ENCODE assay signal across 22 cellular contexts in the genomic region with DNA sequence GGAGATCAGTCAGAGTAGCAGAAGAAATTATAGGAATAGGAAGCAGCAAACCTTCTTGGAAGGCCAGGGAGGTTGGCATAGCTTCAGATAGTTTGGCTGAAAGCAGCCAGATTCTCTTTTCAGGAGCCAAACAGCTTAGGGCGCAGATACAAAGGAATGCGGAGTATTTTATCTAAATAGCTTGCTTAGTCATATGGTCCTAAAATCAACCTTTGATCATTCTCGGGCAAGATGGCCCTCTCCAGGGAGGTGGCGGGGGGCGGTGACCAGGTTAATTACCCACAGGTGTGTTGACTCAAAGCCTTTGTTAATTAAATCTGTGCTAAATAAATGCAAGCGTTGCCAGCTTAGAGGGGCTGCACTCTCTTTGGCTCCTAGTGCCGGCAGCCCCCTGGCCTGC. TPM values are rescaled to one million over a fixed set of nuclear protein-coding genes. Genes with fewer than 3 reads are reported as not detected.
DNase-seq lines count a peak whose midpoint lies in the region; ATAC-seq and TF ChIP-seq lines count a peak whose summit lies in the region.
"Had no signal": no experiment of that assay in that cellular context is flagged by ENCODE, and none has a peak within 500 bp of the region (broad histone marks: within the 10 kb centered on the region; RNA-seq: fewer than 3 reads in every experiment).

No MANE protein-coding gene starts in this region.

- H3K9ac ChIP-seq in iPS-15b (ENCODE audit: low read depth, low read length): no peak overlapping the region
- no peak overlapping the region for H3K9ac ChIP-seq in trophoblast cell (ENCODE audit: low read length)

- no peaks in the 10 kb centered on the region for H3K27me3 Mint-ChIP-seq in endothelial cell (ENCODE audit: unreplicated experiment)

- H3K27ac Mint-ChIP-seq in endothelial cell (ENCODE audit: unreplicated experiment): no peak overlapping the region
- H3K27ac Mint-ChIP-seq: B cell; CD4-positive, alpha-beta T cell had no signal

- H3K27me3 ChIP-seq in H7 (ENCODE audit: control insufficient read depth, insufficient read depth, low read length) (no peaks in the 10 kb centered on the region), iPS-15b (ENCODE audit: control insufficient read depth, insufficient read depth, low read length) (no peaks in the 10 kb centered on the region), trophoblast cell (ENCODE audit: insufficient read depth, low read length) (no peaks in the 10 kb centered on the region)

- H3K14ac ChIP-seq in trophoblast cell (ENCODE audit: low read length): no peak overlapping the region

- no peak overlapping the region for H3K18ac ChIP-seq in trophoblast cell (ENCODE audit: low read length)

- TF ChIP-seq CTCF in endothelial cell (IDR thresholded peaks at IDR 0.05; ENCODE audit: unreplicated experiment): no peak

- peaks cover 3% of the 10 kb centered on the region for H3K4me1 ChIP-seq in iPS-15b (ENCODE audit: control insufficient read depth, insufficient read depth, low read length)
- H3K4me1 ChIP-seq in trophoblast cell (ENCODE audit: control insufficient read depth in 1 of 2, insufficient read depth in 2 of 2, low read length in 2 of 2): peaks cover 0 to 6% of the 10 kb centered on the region in 2 experiments

- peak overlapping the region; percentile 33 for H3K27ac ChIP-seq in trophoblast cell (ENCODE audit: low read depth, low read length)
- H3K27ac ChIP-seq: PC-9 had no signal

- H4K12ac ChIP-seq in trophoblast cell (ENCODE audit: low read depth, low read length): no peak overlapping the region

- H3K4me3 ChIP-seq in H7 (ENCODE audit: insufficient read depth, low read depth, low read length): no peak overlapping the region; the same call in 1 of the 2 replicates
- H3K4me3 ChIP-seq in iPS-15b (ENCODE audit: low read depth, low read length): peak overlapping the region; percentile 30
- H3K4me3 ChIP-seq in trophoblast cell (ENCODE audit: low read depth, low read length): no peak overlapping the region
- H3K4me3 ChIP-seq: PC-9 had no signal

- DNase-seq in H7 (peak; percentile 60), NCI-H226 (peak; percentile 72), trophoblast cell (peak; percentile 18 to 74), endothelial cell (ENCODE audit: low spot score) (no peak), NCI-H2107 (lab: John Stamatoyannopoulos, UW) (no peak)
- no peak for DNase-seq in activated naive CD4-positive, alpha-beta T cell treated with anti-CD3 and anti-CD28 coated beads, Interleukin-2, amount 50 U/mL, for 16 hours
- DNase-seq: ACHN; CD4-positive, alpha-beta T cell; DMS79 treated with DMSO at 0.1 percent for 48 hours; KBM-7; NCI-H1105; NCI-H1694 treated with DMSO at 0.1 percent for 48 hours; NCI-H446; PC-9 had no signal

- H2BK12ac ChIP-seq in trophoblast cell (ENCODE audit: low read length): no peak overlapping the region

- no peak overlapping the region for H3K23ac ChIP-seq in trophoblast cell (ENCODE audit: low read length)

- no peak overlapping the region for H2AK5ac ChIP-seq in trophoblast cell (ENCODE audit: low read length)

- H2BK120ac ChIP-seq in trophoblast cell (ENCODE audit: insufficient read depth, low read length, poor library complexity): no peak overlapping the region

- H3K4ac ChIP-seq in trophoblast cell (ENCODE audit: low read depth, low read length): no peak overlapping the region

- no peaks in the 10 kb centered on the region for H3K36me3 Mint-ChIP-seq in endothelial cell (ENCODE audit: low read depth, unreplicated experiment)

- H3K4me1 Mint-ChIP-seq in endothelial cell (ENCODE audit: unreplicated experiment): no peaks in the 10 kb centered on the region
- H3K4me1 Mint-ChIP-seq: B cell had no signal

- no peaks in the 10 kb centered on the region for H3K9me3 ChIP-seq in iPS-15b (ENCODE audit: control insufficient read depth, insufficient read depth, low read length)
- no peaks in the 10 kb centered on the region for H3K9me3 ChIP-seq in trophoblast cell (ENCODE audit: insufficient read depth, low read depth, low read length)

- no peak for ATAC-seq in GM19351 (IDR thresholded peaks at IDR 0.05; ENCODE audit: unreplicated experiment)
- ATAC-seq: Right ventricle myocardium inferior, SK-N-SH treated with all-trans-retinoic acid at 6 μM for 48 hours had no signal

- peak overlapping the region; percentile 50 for H2BK5ac ChIP-seq in trophoblast cell (ENCODE audit: low read depth, low read length, poor library complexity)

- H3K36me3 ChIP-seq in H7 (replicated peaks; ENCODE audit: control insufficient read depth, insufficient read depth, low read length): no peaks in the 10 kb centered on the region
- no peaks in the 10 kb centered on the region for H3K36me3 ChIP-seq in iPS-15b (ENCODE audit: control insufficient read depth, insufficient read depth, low read length)
- H3K36me3 ChIP-seq in trophoblast cell (ENCODE audit: control insufficient read depth in 1 of 2, insufficient read depth in 2 of 2, low read length in 2 of 2): no peaks in the 10 kb centered on the region

- H4K8ac ChIP-seq in trophoblast cell (ENCODE audit: low read depth, low read length): no peak overlapping the region

- H4K91ac ChIP-seq in trophoblast cell (ENCODE audit: low read depth, low read length): peak overlapping the region; percentile 38

- no peaks in the 10 kb centered on the region for H3K9me3 Mint-ChIP-seq in endothelial cell (ENCODE audit: unreplicated experiment)
- H3K9me3 Mint-ChIP-seq: CD4-positive, alpha-beta T cell had no signal

- peak overlapping the region; percentile 60 for H2AFZ ChIP-seq in trophoblast cell (ENCODE audit: insufficient read depth, low read length, poor library complexity)
- H2AFZ ChIP-seq: PC-9 had no signal

- no peak overlapping the region for H3K4me2 ChIP-seq in trophoblast cell (ENCODE audit: low read length)
- H3K4me2 ChIP-seq: PC-9 had no signal

- WGBS in trophoblast cell (ENCODE audit: extremely low coverage, insufficient coverage, insufficient read length): no CpG with 5 or more reads among the region's 7 CpGs

- no peak overlapping the region for H3K4me3 Mint-ChIP-seq in endothelial cell (ENCODE audit: unreplicated experiment)
- H3K4me3 Mint-ChIP-seq: B cell; CD4-positive, alpha-beta T cell had no signal

- H3K79me2 ChIP-seq in trophoblast cell (ENCODE audit: control insufficient read depth, insufficient read depth, low read length, poor library complexity): no peaks in the 10 kb centered on the region

- peaks cover 4% of the 10 kb centered on the region for H3K79me1 ChIP-seq in trophoblast cell (ENCODE audit: low read length)

RNA-seq across cellular contexts. Expression of a gene that starts 12.5 kb away (rescaled TPM):
- total RNA-seq in H7 (2014; rRNA removed; shearing (Covaris generic)): 1.8 and 12.6 TPM in 2 replicates
- 0.64 and 0.69 TPM in 2 replicates for polyA plus RNA-seq in trophoblast cell (2013)
- not detected for total RNA-seq in endothelial cell (ENCODE audit: unreplicated experiment)
- total RNA-seq: B cell; CD4-positive, alpha-beta T cell; MCF 10A; PC-9; Right ventricle myocardium inferior had no signal

RNA-seq across cellular contexts. Expression of a gene that starts 19.4 kb away (rescaled TPM):
- total RNA-seq in H7 (2014; rRNA removed; shearing (Covaris generic)): not detected in 2 replicates
- not detected in 2 replicates for polyA plus RNA-seq in trophoblast cell (2013)
- total RNA-seq in endothelial cell (ENCODE audit: unreplicated experiment): not detected
- total RNA-seq: B cell, H4, HT1080, MCF 10A, PC-9 had no signal

RNA-seq across cellular contexts. Expression of a gene that starts 43.2 kb away (rescaled TPM):
- not detected in 2 replicates for total RNA-seq in H7 (2014; rRNA removed; shearing (Covaris generic))
- polyA plus RNA-seq in trophoblast cell (2013): not detected in 2 replicates
- total RNA-seq in endothelial cell (ENCODE audit: unreplicated experiment): not detected
- total RNA-seq: H4, HT1080, MCF 10A, PC-9, Right ventricle myocardium inferior had no signal

RNA-seq across cellular contexts. Expression of a gene that starts 53.9 kb away (rescaled TPM):
- total RNA-seq in H7 (2014; rRNA removed; shearing (Covaris generic)): 1.9 and 3.2 TPM in 2 replicates
- polyA plus RNA-seq in trophoblast cell (2013): 29.3 and 33.1 TPM in 2 replicates
- 0.69 TPM for total RNA-seq in endothelial cell (ENCODE audit: unreplicated experiment)
- total RNA-seq: CD4-positive, alpha-beta T cell; H4; HT1080; MCF 10A; Right ventricle myocardium inferior had no signal

Comparison
In these comparisons a context has a peak if more than half of its experiments do, and no peak if none do; other contexts are left out.
1. DNase-seq: peak in H7 (single experiment), NCI-H226 (single experiment) and trophoblast cell (2 of 2); none in endothelial cell (single experiment), NCI-H2107 (single experiment) and activated naive CD4-positive, alpha-beta T cell treated with anti-CD3 and anti-CD28 coated beads, Interleukin-2, amount 50 U/mL, for 16 hours (single experiment).